ENCODE assay signal across 18 cellular contexts in the genomic region with DNA sequence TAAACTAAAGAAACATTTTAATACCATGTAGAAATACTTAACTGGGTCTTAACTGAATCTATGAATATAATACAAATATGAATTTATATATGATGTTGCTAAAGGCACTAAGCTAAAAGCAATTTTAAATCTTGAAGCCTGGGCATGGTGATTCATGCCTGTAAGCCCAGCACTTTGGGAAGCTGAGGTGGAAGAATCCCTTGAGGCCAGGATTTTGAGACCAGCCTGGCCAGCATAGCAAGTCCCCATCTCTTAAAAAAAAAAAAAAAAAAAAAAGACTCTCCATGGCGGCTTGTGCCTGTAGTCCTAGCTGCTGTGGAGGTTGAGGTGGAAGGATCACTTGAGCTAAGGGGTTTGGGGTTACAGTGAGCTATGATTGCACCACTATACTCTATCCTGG.
A peak's percentile ranks its signal among the peaks of the same experiment; 100 is the strongest.
DNase-seq lines count a peak whose midpoint lies in the region; ATAC-seq and TF ChIP-seq lines count a peak whose summit lies in the region.
"Had no signal": no experiment of that assay in that cellular context is flagged by ENCODE, and none has a peak within 500 bp of the region (broad histone marks: within the 10 kb centered on the region; RNA-seq: fewer than 3 reads in every experiment).

No MANE protein-coding gene starts in this region.

- H3K9me3 ChIP-seq in esophagus muscularis mucosa (no peaks in the 10 kb centered on the region), psoas muscle (peaks cover 4% of the 10 kb centered on the region)
- H3K9me3 ChIP-seq: neutrophil, Peyer's patch had no signal

- H3K27me3 ChIP-seq in ACC112 (ENCODE audit: insufficient read depth, low read length), result no peaks in the 10 kb centered on the region
- no peaks in the 10 kb centered on the region for H3K27me3 ChIP-seq in esophagus muscularis mucosa
- no peaks in the 10 kb centered on the region for H3K27me3 ChIP-seq in psoas muscle (ENCODE audit: insufficient read depth in 3 of 3, low read length in 2 of 3)
- H3K27me3 ChIP-seq: neutrophil, Peyer's patch had no signal

- TF ChIP-seq EP300 in esophagus muscularis mucosa (IDR thresholded peaks at IDR 0.05), result no peak

- WGBS in esophagus muscularis mucosa, result 100% methylated on average over 1 of the region's 1 CpG
- 43 to 100% (median 100%) methylated on average over 1 of the region's 1 CpG for WGBS in psoas muscle, 3 donors

- peaks cover 20% of the 10 kb centered on the region for H3K4me1 ChIP-seq in ACC112 (ENCODE audit: control insufficient read depth, insufficient read depth, low read length, unreplicated experiment)
- H3K4me1 ChIP-seq in esophagus muscularis mucosa, result peaks cover 10 to 45% (median 42%) of the 10 kb centered on the region in 4 donors
- peaks cover 42% of the 10 kb centered on the region for H3K4me1 ChIP-seq in psoas muscle
- H3K4me1 ChIP-seq: Peyer's patch had no signal

- H3K36me3 ChIP-seq in ACC112 (ENCODE audit: insufficient read depth, low read length) (peaks cover 6% of the 10 kb centered on the region), esophagus muscularis mucosa (no peaks in the 10 kb centered on the region), psoas muscle (ENCODE audit: insufficient read depth in 1 of 2, low read depth in 1 of 2) (peaks cover 0 to 11% of the 10 kb centered on the region in 2 donors)
- H3K36me3 ChIP-seq: HAP-1, neutrophil, Peyer's patch had no signal

- no peak for TF ChIP-seq POLR2A in esophagus muscularis mucosa (IDR thresholded peaks at IDR 0.05; ENCODE audit: low read depth)

- H3K27ac ChIP-seq in ACC112 (ENCODE audit: low read depth, low read length), result peak overlapping the region; percentile 87
- H3K27ac ChIP-seq in esophagus muscularis mucosa (replicated peaks in 1 of 4), result peak overlapping the region; percentile 72 to 79 (median 75)
- peak overlapping the region; percentile 90 for H3K27ac ChIP-seq in psoas muscle
- H3K27ac ChIP-seq: neutrophil had no signal

- intact Hi-C loops in esophagus muscularis mucosa (cut with DNase I), result no loop called here
- intact Hi-C loops in psoas muscle (cut with DNase I), result no loop called here

- peak; percentile 31 for DNase-seq in M059J (ENCODE audit: low read depth)
- no peak for DNase-seq in esophagus muscularis mucosa (ENCODE audit: extremely low spot score)
- DNase-seq in psoas muscle, result no peak
- DNase-seq in HUDEP-2 (lab: John Stamatoyannopoulos, UW; ENCODE audit: unreplicated experiment in 76 of 76), result no peak
- DNase-seq in NCI-H1436 treated with DMSO at 0.1 percent for 48 hours (lab: John Stamatoyannopoulos, UW), result no peak
- DNase-seq in NCI-H774 (lab: John Stamatoyannopoulos, UW), result no peak
- DNase-seq: activated naive CD4-positive, alpha-beta T cell; Calu3; effector memory CD8-positive, alpha-beta T cell; GDM1; NCI-H2081 treated with DMSO at 0.1 percent for 48 hours; NCI-H69; Peyer's patch; T-helper 1 cell had no signal

- TF ChIP-seq CTCF in esophagus muscularis mucosa (IDR thresholded peaks at IDR 0.05) (no peak), psoas muscle (IDR thresholded peaks at IDR 0.05) (no peak)

- H3K79me2 ChIP-seq in ACC112 (ENCODE audit: control insufficient read depth, insufficient read depth, low read length, unreplicated experiment), result peaks cover 2% of the 10 kb centered on the region

- ATAC-seq in psoas muscle (peak in 2 of 4 donors; percentile 26 to 44), HG03097 (IDR thresholded peaks at IDR 0.05; ENCODE audit: low FRiP score, unreplicated experiment) (no peak)
- ATAC-seq: effector memory CD8-positive, alpha-beta T cell had no signal

- H2AFZ ChIP-seq in ACC112 (ENCODE audit: low read length, unreplicated experiment), result no peak overlapping the region

- H3K4me3 ChIP-seq in ACC112 (ENCODE audit: low read depth, low read length) (no peak overlapping the region), esophagus muscularis mucosa (no peak overlapping the region), psoas muscle (no peak overlapping the region)
- H3K4me3 ChIP-seq: HAP-1, Peyer's patch had no signal
